Comparison of ENCODE assay signal across 9 cellular contexts in the genomic region with DNA sequence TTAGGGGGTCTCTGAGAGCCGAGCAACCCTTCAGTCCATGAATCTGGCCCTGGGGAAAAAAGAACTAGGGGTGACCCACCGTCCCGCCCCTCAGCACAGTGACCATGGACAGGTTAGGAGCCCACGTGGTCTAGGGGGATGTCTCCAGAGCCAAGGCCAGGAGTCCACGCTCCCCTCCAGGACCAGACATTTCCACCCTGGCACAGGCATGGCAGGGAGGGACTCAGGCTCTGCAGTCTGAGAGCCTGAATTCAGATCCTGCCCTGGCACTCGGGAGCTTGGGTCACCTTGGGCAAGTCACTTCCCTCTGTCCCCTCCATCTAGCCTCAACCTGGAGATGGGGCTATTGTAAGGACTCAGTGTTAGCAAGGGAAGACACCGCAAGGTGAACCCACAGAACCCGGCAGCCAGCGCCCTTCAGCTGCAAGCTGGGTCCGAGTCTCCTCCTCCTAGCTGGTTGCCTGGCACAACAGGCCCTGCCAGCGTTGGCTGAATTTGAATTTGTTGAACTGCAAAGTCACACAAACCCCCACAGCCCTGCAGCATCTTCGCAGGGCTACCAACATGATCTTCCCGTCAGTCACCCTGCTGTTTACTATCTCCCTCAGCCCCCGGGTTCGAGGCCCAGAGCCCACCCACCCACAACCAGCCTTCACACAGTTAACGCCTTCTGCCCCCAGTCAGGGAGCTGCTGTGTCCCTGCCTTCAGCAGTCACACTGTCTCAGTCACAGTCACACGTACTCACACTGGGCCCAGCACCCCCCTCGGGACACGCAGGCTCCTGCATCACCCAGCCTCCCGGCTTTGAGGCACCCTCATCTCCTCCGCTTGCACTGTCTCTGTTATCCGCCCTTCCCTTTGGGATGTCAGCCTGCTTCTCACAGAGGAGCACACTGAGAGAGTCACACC. TPM values are rescaled to one million over a fixed set of nuclear protein-coding genes. Genes with fewer than 3 reads are reported as not detected.
DNase-seq lines count a peak whose midpoint lies in the region; ATAC-seq, FAIRE-seq and TF ChIP-seq lines count a peak whose summit lies in the region.
"Had no signal": no experiment of that assay in that cellular context is flagged by ENCODE, and none has a peak within 500 bp of the region (broad histone marks: within the 10 kb centered on the region; RNA-seq: fewer than 3 reads in every experiment).

No MANE protein-coding gene starts in this region.

- H3K36me3 Mint-ChIP-seq in activated naive CD4-positive, alpha-beta T cell treated with anti-CD3 and anti-CD28 coated beads, Interleukin-2, amount 10 ng/mL, durations not matched to agents 7 days and 5 days, result peaks cover 1% of the 10 kb centered on the region
- H3K36me3 Mint-ChIP-seq in central memory CD8-positive, alpha-beta T cell (ENCODE audit: insufficient read depth), result peaks cover 31% of the 10 kb centered on the region
- H3K36me3 Mint-ChIP-seq in naive thymus-derived CD8-positive, alpha-beta T cell, result peaks cover 0 to 15% (median 0%) of the 10 kb centered on the region in 3 donors

- peak overlapping the region; percentile 48 for H3K4me3 Mint-ChIP-seq in activated naive CD4-positive, alpha-beta T cell treated with anti-CD3 and anti-CD28 coated beads, Interleukin-2, amount 10 ng/mL, durations not matched to agents 7 days and 5 days
- peak overlapping the region; percentile 95 for H3K4me3 Mint-ChIP-seq in central memory CD8-positive, alpha-beta T cell
- peak overlapping the region; percentile 24 to 94 (median 74) for H3K4me3 Mint-ChIP-seq in naive thymus-derived CD8-positive, alpha-beta T cell

- no peak for TF ChIP-seq CTCF in D721Med (IDR thresholded peaks at IDR 0.05; ENCODE audit: insufficient read depth, missing control alignments)

- H3K4me3 ChIP-seq in urinary bladder (ENCODE audit: low read depth, low read length), result peak overlapping the region; percentile 60

- no peak overlapping the region for H3K27ac ChIP-seq in urinary bladder (ENCODE audit: low read depth)

- CTCF ChIA-PET in activated naive CD4-positive, alpha-beta T cell treated with anti-CD3 and anti-CD28 coated beads, Interleukin-2, amount 10 ng/mL, durations not matched to agents 7 days and 5 days (lab: Charles Lee), result interaction anchor here (0.6 to 1.4 kb wide), 2 partner anchors 74 to 250 kb away, joined by 3 read pairs; no protein-coding TSS in a partner anchor

- POLR2A ChIA-PET in naive thymus-derived CD8-positive, alpha-beta T cell (lab: Charles Lee), result interaction anchor here (0.7 to 8.2 kb wide), 8 partner anchors 8 to 96 kb away, joined by 3 to 77 read pairs (median 4); a partner anchor contains a TSS

- H3K27me3 Mint-ChIP-seq in activated naive CD4-positive, alpha-beta T cell treated with anti-CD3 and anti-CD28 coated beads, Interleukin-2, amount 10 ng/mL, durations not matched to agents 7 days and 5 days, result peaks cover 97% of the 10 kb centered on the region
- H3K27me3 Mint-ChIP-seq in central memory CD8-positive, alpha-beta T cell, result no peaks in the 10 kb centered on the region
- peaks cover 0 to 40% (median 21%) of the 10 kb centered on the region in 5 donors for H3K27me3 Mint-ChIP-seq in naive thymus-derived CD8-positive, alpha-beta T cell

- no peak for ATAC-seq in central memory CD8-positive, alpha-beta T cell (replicated peaks; ENCODE audit: extremely low read depth, poor library complexity, severe bottlenecking)
- ATAC-seq in naive thymus-derived CD8-positive, alpha-beta T cell, result no peak
- no peak for ATAC-seq in HG03108 (IDR thresholded peaks at IDR 0.05; ENCODE audit: unreplicated experiment)

- no peaks in the 10 kb centered on the region for H3K4me1 ChIP-seq in urinary bladder (ENCODE audit: insufficient read depth)

- no peak overlapping the region for H3K27ac Mint-ChIP-seq in activated naive CD4-positive, alpha-beta T cell treated with anti-CD3 and anti-CD28 coated beads, Interleukin-2, amount 10 ng/mL, durations not matched to agents 7 days and 5 days
- H3K27ac Mint-ChIP-seq in central memory CD8-positive, alpha-beta T cell (ENCODE audit: low read depth), result peak overlapping the region; percentile 64
- H3K27ac Mint-ChIP-seq in naive thymus-derived CD8-positive, alpha-beta T cell, result peak overlapping the region in 8 of 10 donors; percentile 29 to 82 (median 67)

- peaks cover 29% of the 10 kb centered on the region for H3K4me1 Mint-ChIP-seq in activated naive CD4-positive, alpha-beta T cell treated with anti-CD3 and anti-CD28 coated beads, Interleukin-2, amount 10 ng/mL, durations not matched to agents 7 days and 5 days
- peaks cover 31% of the 10 kb centered on the region for H3K4me1 Mint-ChIP-seq in central memory CD8-positive, alpha-beta T cell
- H3K4me1 Mint-ChIP-seq in naive thymus-derived CD8-positive, alpha-beta T cell, result peaks cover 27 to 41% (median 33%) of the 10 kb centered on the region in 4 donors

- no peak for FAIRE-seq in D721Med (lab: Jason Lieb, UNC)

- no peak for DNase-seq in activated naive CD4-positive, alpha-beta T cell treated with anti-CD3 and anti-CD28 coated beads, Interleukin-2, amount 10 ng/mL, durations not matched to agents 7 days and 5 days
- DNase-seq in activated naive CD4-positive, alpha-beta T cell treated with anti-CD3 and anti-CD28 coated beads, Interleukin-2, amount 50 U/mL, for 16 hours, result no peak
- no peak for DNase-seq in central memory CD8-positive, alpha-beta T cell (ENCODE audit: low spot score in 2 of 2)
- no peak for DNase-seq in naive thymus-derived CD8-positive, alpha-beta T cell
- DNase-seq in GDM1 (lab: John Stamatoyannopoulos, UW), result no peak
- DNase-seq in D721Med (ENCODE audit: insufficient read length, low spot score), result no peak
- DNase-seq: activated effector memory CD4-positive, alpha-beta T cell treated with anti-CD3 and anti-CD28 coated beads, Interleukin-2, amount 50 U/mL, for 16 hours had no signal

- WGBS in urinary bladder, result 54% methylated on average over 22 of the region's 22 CpGs

- H3K9me3 Mint-ChIP-seq in activated naive CD4-positive, alpha-beta T cell treated with anti-CD3 and anti-CD28 coated beads, Interleukin-2, amount 10 ng/mL, durations not matched to agents 7 days and 5 days, result no peaks in the 10 kb centered on the region
- H3K9me3 Mint-ChIP-seq in central memory CD8-positive, alpha-beta T cell, result no peaks in the 10 kb centered on the region
- H3K9me3 Mint-ChIP-seq in naive thymus-derived CD8-positive, alpha-beta T cell, result no peaks in the 10 kb centered on the region

- H3K36me3 ChIP-seq in urinary bladder (ENCODE audit: insufficient read depth), result no peaks in the 10 kb centered on the region

RNA-seq across cellular contexts. Expression of a gene that starts 0.6 kb away (rescaled TPM):
- 10 to 100 TPM in 1 of 2 experiments, 1 to 10 TPM in 1; 7.4 to 10.1 TPM for total RNA-seq in naive thymus-derived CD8-positive, alpha-beta T cell
- 1 to 10 TPM; 1.0 to 3.9 (median 1.3) TPM for polyA plus RNA-seq in naive thymus-derived CD8-positive, alpha-beta T cell
- 5.8 TPM for total RNA-seq in urinary bladder
- 12.3 TPM for polyA plus RNA-seq in urinary bladder
